Comparison of ENCODE assay signal across 8 cellular contexts in genomic region chr17:2337152-2337810, GRCh38. TPM values are rescaled to one million over a fixed set of nuclear protein-coding genes. Genes with fewer than 3 reads are reported as not detected.
DNase-seq lines count a peak whose midpoint lies in the region; ATAC-seq and TF ChIP-seq lines count a peak whose summit lies in the region.

A gene with protein sequence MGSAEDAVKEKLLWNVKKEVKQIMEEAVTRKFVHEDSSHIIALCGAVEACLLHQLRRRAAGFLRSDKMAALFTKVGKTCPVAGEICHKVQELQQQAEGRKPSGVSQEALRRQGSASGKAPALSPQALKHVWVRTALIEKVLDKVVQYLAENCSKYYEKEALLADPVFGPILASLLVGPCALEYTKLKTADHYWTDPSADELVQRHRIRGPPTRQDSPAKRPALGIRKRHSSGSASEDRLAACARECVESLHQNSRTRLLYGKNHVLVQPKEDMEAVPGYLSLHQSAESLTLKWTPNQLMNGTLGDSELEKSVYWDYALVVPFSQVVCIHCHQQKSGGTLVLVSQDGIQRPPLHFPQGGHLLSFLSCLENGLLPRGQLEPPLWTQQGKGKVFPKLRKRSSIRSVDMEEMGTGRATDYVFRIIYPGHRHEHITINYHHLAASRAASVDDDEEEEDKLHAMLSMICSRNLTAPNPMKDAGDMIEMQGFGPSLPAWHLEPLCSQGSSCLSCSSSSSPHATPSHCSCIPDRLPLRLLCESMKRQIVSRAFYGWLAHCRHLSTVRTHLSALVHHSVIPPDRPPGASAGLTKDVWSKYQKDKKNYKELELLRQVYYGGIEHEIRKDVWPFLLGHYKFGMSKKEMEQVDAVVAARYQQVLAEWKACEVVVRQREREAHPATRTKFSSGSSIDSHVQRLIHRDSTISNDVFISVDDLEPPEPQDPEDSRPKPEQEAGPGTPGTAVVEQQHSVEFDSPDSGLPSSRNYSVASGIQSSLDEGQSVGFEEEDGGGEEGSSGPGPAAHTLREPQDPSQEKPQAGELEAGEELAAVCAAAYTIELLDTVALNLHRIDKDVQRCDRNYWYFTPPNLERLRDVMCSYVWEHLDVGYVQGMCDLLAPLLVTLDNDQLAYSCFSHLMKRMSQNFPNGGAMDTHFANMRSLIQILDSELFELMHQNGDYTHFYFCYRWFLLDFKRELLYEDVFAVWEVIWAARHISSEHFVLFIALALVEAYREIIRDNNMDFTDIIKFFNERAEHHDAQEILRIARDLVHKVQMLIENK (plus strand): TSS chr17:2337501. CDS start chr17:2337689, 188 bp downstream.

- H3K27me3 ChIP-seq in KMS-11 (ENCODE audit: insufficient read depth, low read depth) (no peaks in the 10 kb centered on the region), vagina (no peaks in the 10 kb centered on the region)

- intact Hi-C loops in left ventricle myocardium superior (cut with micrococcal nuclease) (no loop called here), vagina (cut with DNase I) (no loop called here)

- peak within 1 kb of the TSS; percentile 78 for H2AFZ ChIP-seq in KMS-11 (ENCODE audit: low read depth)

- TF ChIP-seq CTCF in KMS-11 (conservative IDR thresholded peaks at IDR 0.05; ENCODE audit: low read depth, low read length) = no peak
- TF ChIP-seq CTCF in vagina (IDR thresholded peaks at IDR 0.05) = no peak

- H3K79me2 ChIP-seq in KMS-11 (ENCODE audit: insufficient read depth, low read depth) = peaks cover 32% of the 10 kb centered on the region

- 0 out of 2 replicates have a peak, but pooled peaks cover 5% of the 10 kb centered on the region for H3K36me3 ChIP-seq in KMS-11 (ENCODE audit: insufficient read depth)
- peaks cover 0 to 37% of the 10 kb centered on the region in 2 donors for H3K36me3 ChIP-seq in vagina

- peak within 1 kb of the TSS; percentile 58 for H3K4me2 ChIP-seq in KMS-11

- H4K20me1 ChIP-seq in KMS-11 (ENCODE audit: insufficient read depth) = no peaks in the 10 kb centered on the region

- H3K9ac ChIP-seq in KMS-11 = peak within 1 kb of the TSS; percentile 67; the same call in 1 of the 2 replicates

- H3K9me3 ChIP-seq in vagina = no peaks in the 10 kb centered on the region

- no peak within 1 kb of the TSS for H3K4me3 ChIP-seq in KMS-11 (IDR thresholded peaks at IDR 0.05; ENCODE audit: insufficient read depth, low read depth, low read length)
- peak within 1 kb of the TSS; percentile 73 to 76 for H3K4me3 ChIP-seq in vagina

- H3K27ac ChIP-seq in KMS-11 = peak within 1 kb of the TSS; percentile 28; the same call in 1 of the 2 replicates
- H3K27ac ChIP-seq in vagina = peak within 1 kb of the TSS; percentile 94

- no peak for TF ChIP-seq POLR2A in vagina (IDR thresholded peaks at IDR 0.05)

- peak; percentile 57 for DNase-seq in NCI-H1694 treated with DMSO at 0.1 percent for 48 hours (lab: John Stamatoyannopoulos, UW)
- no peak for DNase-seq in NCI-H1694 (lab: John Stamatoyannopoulos, UW)
- peak; percentile 55 to 83 (median 70) for DNase-seq in T-helper 2 cell
- DNase-seq in amygdala (lab: John Stamatoyannopoulos, UW) = peak in 41 of 56 donors; percentile 10 to 72 (median 48)
- DNase-seq in left ventricle myocardium superior = peak; percentile 83
- DNase-seq in pulmonary artery endothelial cell (ENCODE audit: low read depth, low spot score) = no peak
- DNase-seq in vagina (ENCODE audit: extremely low spot score in 2 of 2) = no peak

- peak; percentile 83 for ATAC-seq in left ventricle myocardium superior

- H3K4me1 ChIP-seq in KMS-11 (ENCODE audit: low read depth, poor library complexity, severe bottlenecking) = peaks cover 19% of the 10 kb centered on the region
- peaks cover 28% of the 10 kb centered on the region for H3K4me1 ChIP-seq in vagina

RNA-seq across cellular contexts. Expression of the gene that starts here (rescaled TPM):
- 27.0 TPM for total RNA-seq in left ventricle myocardium superior
- 34.0 and 38.1 TPM in 2 replicates for total RNA-seq in pulmonary artery endothelial cell
- total RNA-seq in vagina = 60.2 TPM

Comparison
In these comparisons a context has a peak if more than half of its experiments do, and no peak if none do; other contexts are left out.
1. DNase-seq: peak in NCI-H1694 treated with DMSO at 0.1 percent for 48 hours (single experiment), T-helper 2 cell (5 of 5), amygdala (41 of 56) and left ventricle myocardium superior (single experiment); none in NCI-H1694 (single experiment), pulmonary artery endothelial cell (single experiment) and vagina (0 of 2).